Comparison of ENCODE assay signal across 17 cellular contexts in the genomic region with DNA sequence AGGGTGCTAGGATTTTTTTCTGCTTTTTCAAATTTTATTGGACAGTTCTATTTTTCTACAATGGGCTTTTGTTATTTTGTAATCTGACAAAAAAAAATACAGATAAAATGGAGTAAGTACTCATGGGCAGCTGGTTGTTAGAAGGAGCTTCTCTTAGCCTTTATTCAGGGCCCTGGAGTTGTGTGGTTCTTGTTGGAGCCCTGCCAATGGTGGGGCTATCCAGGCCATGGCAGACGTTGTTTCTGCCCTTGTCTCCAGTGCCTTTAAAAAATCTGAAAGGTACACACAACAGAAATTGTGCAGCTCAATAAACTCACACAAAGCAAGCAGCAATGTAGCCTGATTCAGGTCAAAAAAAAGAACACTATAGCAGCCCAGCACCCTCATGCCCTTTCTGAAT.
A peak's percentile ranks its signal among the peaks of the same experiment; 100 is the strongest.
DNase-seq lines count a peak whose midpoint lies in the region; ATAC-seq and TF ChIP-seq lines count a peak whose summit lies in the region.
"Had no signal": no experiment of that assay in that cellular context is flagged by ENCODE, and none has a peak within 500 bp of the region (broad histone marks: within the 10 kb centered on the region; RNA-seq: fewer than 3 reads in every experiment).

No MANE protein-coding gene starts in this region.

- POLR2A ChIA-PET in WTC11 (lab: Charles Lee): no interaction called here

- H3K4me1 Mint-ChIP-seq in WTC11: no peaks in the 10 kb centered on the region
- H3K4me1 Mint-ChIP-seq: GM23338, T-cell had no signal

- H3K36me3 Mint-ChIP-seq in WTC11: no peaks in the 10 kb centered on the region
- H3K36me3 Mint-ChIP-seq: T-cell had no signal

- H3K4me3 Mint-ChIP-seq in WTC11: no peak overlapping the region
- H3K4me3 Mint-ChIP-seq: GM23338, T-cell had no signal

- ATAC-seq in GM18909 (IDR thresholded peaks at IDR 0.05; ENCODE audit: poor library complexity, unreplicated experiment) (no peak), WTC11 (no peak)
- ATAC-seq: GM23338, SK-N-SH treated with all-trans-retinoic acid at 6 μM for 48 hours, T-cell had no signal

- no peaks in the 10 kb centered on the region for H3K27me3 Mint-ChIP-seq in WTC11 (ENCODE audit: low read depth)

- DNase-seq in NCI-H2171 treated with DMSO at 0.1 percent for 48 hours (lab: John Stamatoyannopoulos, UW) (peak; percentile 4), NCI-H2171 (lab: John Stamatoyannopoulos, UW) (no peak), DMS153 treated with DMSO at 0.1 percent for 48 hours (lab: John Stamatoyannopoulos, UW; ENCODE audit: unreplicated experiment) (peak; percentile 39), NCI-H1105 treated with DMSO at 0.1 percent for 48 hours (lab: John Stamatoyannopoulos, UW) (peak; percentile 29), SHP77 treated with DMSO at 0.1 percent for 48 hours (lab: John Stamatoyannopoulos, UW) (peak; percentile 24), WTC11 (ENCODE audit: low spot score) (no peak), T-helper 2 cell (no peak)
- DNase-seq: HCEC 1CT, NCI-H2227 treated with DMSO at 0.1 percent for 48 hours, NCI-H526 treated with DMSO at 0.1 percent for 48 hours, OCI-M1, SIG-M5, T-cell, T-helper 9 cell had no signal

- CTCF ChIA-PET in WTC11 (lab: Charles Lee): interaction anchor here (2.0 kb wide), 1 partner anchor 65 kb away, joined by 7 read pairs; no protein-coding TSS in a partner anchor

- TF ChIP-seq CTCF in WTC11 (IDR thresholded peaks at IDR 0.05): no peak

- H3K9me3 Mint-ChIP-seq in WTC11: no peaks in the 10 kb centered on the region
- H3K9me3 Mint-ChIP-seq: GM23338, T-cell had no signal

- no peak overlapping the region for H3K27ac Mint-ChIP-seq in WTC11
- H3K27ac Mint-ChIP-seq: GM23338, T-cell had no signal

TF ChIP-seq in WTC11, 78 proteins besides CTCF, POLR2A, EP300 and RAD21:
- no peak for TF ChIP-seq ARID4B (CRISPR knock-in tag; IDR thresholded peaks at IDR 0.05; ENCODE audit: borderline replicate concordance)
- TF ChIP-seq FOXK1 (CRISPR knock-in tag; IDR thresholded peaks at IDR 0.05): no peak

Comparison
In these comparisons a context has a peak if more than half of its experiments do, and no peak if none do; other contexts are left out.
1. DNase-seq: peak in NCI-H2171 treated with DMSO at 0.1 percent for 48 hours (single experiment), DMS153 treated with DMSO at 0.1 percent for 48 hours (single experiment), NCI-H1105 treated with DMSO at 0.1 percent for 48 hours (single experiment) and SHP77 treated with DMSO at 0.1 percent for 48 hours (single experiment); none in NCI-H2171 (single experiment), WTC11 (single experiment) and T-helper 2 cell (0 of 5).